ENCODE assay signal across 2 cellular contexts in the genomic region with DNA sequence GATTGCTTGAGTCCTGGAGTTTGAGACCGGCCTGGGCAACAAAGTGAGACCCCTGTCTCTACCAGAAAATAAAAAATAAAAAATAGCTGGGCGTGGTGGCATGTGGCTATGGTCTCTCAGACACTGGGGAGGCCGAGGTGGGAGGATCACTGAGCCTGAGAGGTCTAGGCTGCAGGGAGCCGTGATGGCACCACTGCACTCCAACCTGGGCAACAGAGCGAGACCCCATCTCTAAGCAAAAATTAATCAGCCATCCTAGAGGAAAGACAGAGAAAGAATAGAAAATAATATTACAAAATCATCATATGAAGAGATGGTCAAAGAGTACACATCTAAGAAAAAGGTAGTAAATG.
TF ChIP-seq lines count a peak whose summit lies in the region.

No MANE protein-coding gene starts in this region.

TF ChIP-seq in WTC11, 78 proteins besides CTCF, POLR2A, EP300 and RAD21 (continued from another document):
- TF ChIP-seq, protein P1, sequence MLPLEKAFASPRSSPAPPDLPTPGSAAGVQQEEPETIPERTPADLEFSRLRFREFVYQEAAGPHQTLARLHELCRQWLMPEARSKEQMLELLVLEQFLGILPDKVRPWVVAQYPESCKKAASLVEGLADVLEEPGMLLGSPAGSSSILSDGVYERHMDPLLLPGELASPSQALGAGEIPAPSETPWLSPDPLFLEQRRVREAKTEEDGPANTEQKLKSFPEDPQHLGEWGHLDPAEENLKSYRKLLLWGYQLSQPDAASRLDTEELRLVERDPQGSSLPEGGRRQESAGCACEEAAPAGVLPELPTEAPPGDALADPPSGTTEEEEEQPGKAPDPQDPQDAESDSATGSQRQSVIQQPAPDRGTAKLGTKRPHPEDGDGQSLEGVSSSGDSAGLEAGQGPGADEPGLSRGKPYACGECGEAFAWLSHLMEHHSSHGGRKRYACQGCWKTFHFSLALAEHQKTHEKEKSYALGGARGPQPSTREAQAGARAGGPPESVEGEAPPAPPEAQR (CRISPR knock-in tag; IDR thresholded peaks at IDR 0.05): no peak
TF ChIP-seq in WTC11: peak in this region for 1.

TF ChIP-seq in liver, 16 proteins besides CTCF, POLR2A, EP300 and RAD21 (continued from another document):
- TF ChIP-seq EGR1 (IDR thresholded peaks at IDR 0.05; ENCODE audit: low read depth in 2 of 2) (no peak), FOXA2 (IDR thresholded peaks at IDR 0.05) (no peak), FOXA1 (IDR thresholded peaks at IDR 0.05) (no peak)
- TF ChIP-seq, protein P2, sequence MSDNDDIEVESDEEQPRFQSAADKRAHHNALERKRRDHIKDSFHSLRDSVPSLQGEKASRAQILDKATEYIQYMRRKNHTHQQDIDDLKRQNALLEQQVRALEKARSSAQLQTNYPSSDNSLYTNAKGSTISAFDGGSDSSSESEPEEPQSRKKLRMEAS (IDR thresholded peaks at IDR 0.05): no peak
